ENCODE assay signal across 21 cellular contexts in the genomic region with DNA sequence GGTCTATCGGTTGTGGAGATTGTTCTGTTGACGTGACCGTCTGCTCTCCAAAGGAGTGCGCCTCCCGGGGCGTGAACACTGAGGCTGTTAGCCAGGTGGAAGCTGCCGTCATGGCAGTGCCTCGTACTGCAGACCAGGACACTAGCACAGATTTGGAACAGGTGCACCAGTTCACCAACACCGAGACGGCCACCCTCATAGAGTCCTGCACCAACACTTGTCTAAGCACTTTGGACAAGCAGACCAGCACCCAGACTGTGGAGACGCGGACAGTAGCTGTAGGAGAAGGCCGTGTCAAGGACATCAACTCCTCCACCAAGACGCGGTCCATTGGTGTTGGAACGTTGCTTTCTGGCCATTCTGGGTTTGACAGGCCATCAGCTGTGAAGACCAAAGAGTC.
DNase-seq lines count a peak whose midpoint lies in the region; ATAC-seq and TF ChIP-seq lines count a peak whose summit lies in the region.
"Had no signal": no experiment of that assay in that cellular context is flagged by ENCODE, and none has a peak within 500 bp of the region (broad histone marks: within the 10 kb centered on the region; RNA-seq: fewer than 3 reads in every experiment).

No MANE protein-coding gene starts in this region.

- intact Hi-C loops in left ventricle myocardium inferior (cut with micrococcal nuclease) = no loop called here
- intact Hi-C loops in heart right ventricle (cut with DNase I) = loop anchor here in 2 of 10 donors (5.0 kb wide), 1 partner anchor 35 kb away; no protein-coding TSS in a partner anchor
- intact Hi-C loops in esophagus muscularis mucosa (cut with DNase I) = no loop called here
- intact Hi-C loops in psoas muscle (cut with DNase I) = no loop called here
- intact Hi-C loops in transverse colon (cut with DNase I; ENCODE audit: low total_unique reads) = no loop called here

- peak overlapping the region; percentile 31 for H3K27ac ChIP-seq in left ventricle myocardium inferior (replicated peaks)
- peak overlapping the region in 4 of 10 donors; percentile 19 to 40 (median 38) for H3K27ac ChIP-seq in heart right ventricle
- peak overlapping the region; percentile 80 to 89 (median 86) for H3K27ac ChIP-seq in esophagus muscularis mucosa (replicated peaks in 1 of 4)
- H3K27ac ChIP-seq in psoas muscle = peak overlapping the region; percentile 41
- peak overlapping the region; percentile 63 to 78 (median 74) for H3K27ac ChIP-seq in transverse colon
- H3K27ac ChIP-seq in hepatocyte = no peak overlapping the region
- H3K27ac ChIP-seq: GM23248, spleen had no signal

- ATAC-seq in heart right ventricle (no peak), psoas muscle (no peak)
- ATAC-seq: WTC11 had no signal

- H3K9me2 ChIP-seq in hepatocyte (replicated peaks; ENCODE audit: insufficient read depth) = no peaks in the 10 kb centered on the region

- H3K79me2 ChIP-seq in hepatocyte = peaks cover 79% of the 10 kb centered on the region

- 91% methylated on average over 16 of the region's 16 CpGs for WGBS in heart right ventricle, 2 donors
- 95% methylated on average over 10 of the region's 16 CpGs for WGBS in esophagus muscularis mucosa
- 65 to 82% (median 72%) methylated on average over 16 of the region's 16 CpGs for WGBS in psoas muscle, 3 donors
- WGBS in transverse colon (ENCODE audit: low coverage in 1 of 2), 2 donors = 94% methylated on average over 16 of the region's 16 CpGs; no CpG with 5 or more reads in 1 of the 2 donors
- WGBS in hepatocyte (ENCODE audit: low lambda C conversion rate, missing lambda C conversion rate) = 97% methylated on average over 16 of the region's 16 CpGs

- DNase-seq in left ventricle myocardium inferior (no peak), heart right ventricle (no peak), esophagus muscularis mucosa (ENCODE audit: extremely low spot score) (no peak), psoas muscle (no peak), transverse colon (no peak), ACHN (no peak), foreskin fibroblast (no peak), hepatocyte (ENCODE audit: low spot score) (no peak)
- DNase-seq: activated CD4-positive, alpha-beta T cell treated with anti-CD3 and anti-CD28 coated beads, Interleukin-2, amount 50 U/mL, for 4 hours; AML-193; effector memory CD4-positive, alpha-beta T cell; GM23248; mammary epithelial cell; MG63; NCI-H1417 treated with DMSO at 0.1 percent for 48 hours; NCI-H2081 treated with DMSO at 0.1 percent for 48 hours; NCI-H446 treated with DMSO at 0.1 percent for 48 hours; spleen; stimulated activated CD4-positive, alpha-beta T cell treated with anti-CD3 and anti-CD28 coated beads, Interleukin-4, amount 100 ng/mL, for 1 hour; stimulated activated naive CD4-positive, alpha-beta T cell had no signal

- no peak overlapping the region for H3K4me3 ChIP-seq in left ventricle myocardium inferior
- no peak overlapping the region for H3K4me3 ChIP-seq in heart right ventricle
- peak overlapping the region in 2 of 4 donors; percentile 17 to 50 for H3K4me3 ChIP-seq in esophagus muscularis mucosa
- no peak overlapping the region for H3K4me3 ChIP-seq in psoas muscle
- no peak overlapping the region for H3K4me3 ChIP-seq in transverse colon
- H3K4me3 ChIP-seq in foreskin fibroblast (ENCODE audit: low read depth in 1 of 2, low read length in 2 of 2) = no peak overlapping the region
- H3K4me3 ChIP-seq in hepatocyte = no peak overlapping the region
- H3K4me3 ChIP-seq: GM23248, MG63, spleen had no signal

- H3K36me3 ChIP-seq in left ventricle myocardium inferior = peaks cover 27% of the 10 kb centered on the region
- peaks cover 0 to 45% (median 23%) of the 10 kb centered on the region in 9 donors for H3K36me3 ChIP-seq in heart right ventricle
- H3K36me3 ChIP-seq in esophagus muscularis mucosa = peaks cover 23 to 32% (median 26%) of the 10 kb centered on the region in 4 donors
- H3K36me3 ChIP-seq in psoas muscle (ENCODE audit: insufficient read depth in 1 of 2, low read depth in 1 of 2) = peaks cover 8 to 36% of the 10 kb centered on the region in 2 donors
- H3K36me3 ChIP-seq in transverse colon = peaks cover 0 to 10% (median 4%) of the 10 kb centered on the region in 4 donors
- no peaks in the 10 kb centered on the region for H3K36me3 ChIP-seq in hepatocyte (replicated peaks; ENCODE audit: insufficient read depth, low read depth)

- H3K27me3 ChIP-seq in left ventricle myocardium inferior (ENCODE audit: low read depth) (no peaks in the 10 kb centered on the region), heart right ventricle (no peaks in the 10 kb centered on the region), esophagus muscularis mucosa (no peaks in the 10 kb centered on the region), psoas muscle (ENCODE audit: insufficient read depth in 3 of 3, low read length in 2 of 3) (no peaks in the 10 kb centered on the region), transverse colon (no peaks in the 10 kb centered on the region), hepatocyte (no peaks in the 10 kb centered on the region)
- H3K27me3 ChIP-seq: MG63 had no signal

- no peak for TF ChIP-seq EP300 in esophagus muscularis mucosa (IDR thresholded peaks at IDR 0.05)
- no peak for TF ChIP-seq EP300 in transverse colon (IDR thresholded peaks at IDR 0.05; ENCODE audit: low read depth)

- H3K4me1 ChIP-seq in left ventricle myocardium inferior = peaks cover 93% of the 10 kb centered on the region
- peaks cover 13 to 70% (median 58%) of the 10 kb centered on the region in 9 donors for H3K4me1 ChIP-seq in heart right ventricle
- peaks cover 56 to 92% (median 89%) of the 10 kb centered on the region in 4 donors for H3K4me1 ChIP-seq in esophagus muscularis mucosa
- H3K4me1 ChIP-seq in psoas muscle = peaks cover 67% of the 10 kb centered on the region
- H3K4me1 ChIP-seq in transverse colon = peaks cover 0 to 38% (median 6%) of the 10 kb centered on the region in 4 donors
- peaks cover 25% of the 10 kb centered on the region for H3K4me1 ChIP-seq in hepatocyte (ENCODE audit: insufficient read depth)

- H2AFZ ChIP-seq in hepatocyte = no peak overlapping the region
- H2AFZ ChIP-seq: GM23248 had no signal

- H3K9me3 ChIP-seq in left ventricle myocardium inferior (replicated peaks) (no peaks in the 10 kb centered on the region), heart right ventricle (no peaks in the 10 kb centered on the region), esophagus muscularis mucosa (no peaks in the 10 kb centered on the region), psoas muscle (no peaks in the 10 kb centered on the region), transverse colon (no peaks in the 10 kb centered on the region), hepatocyte (ENCODE audit: low read depth) (no peaks in the 10 kb centered on the region)
- H3K9me3 ChIP-seq: MG63, spleen had no signal

- no peak for TF ChIP-seq CTCF in left ventricle myocardium inferior (IDR thresholded peaks at IDR 0.05; ENCODE audit: borderline replicate concordance)
- no peak for TF ChIP-seq CTCF in heart right ventricle (IDR thresholded peaks at IDR 0.05)
- no peak for TF ChIP-seq CTCF in esophagus muscularis mucosa (IDR thresholded peaks at IDR 0.05)
- TF ChIP-seq CTCF in psoas muscle (IDR thresholded peaks at IDR 0.05) = no peak
- TF ChIP-seq CTCF in transverse colon (IDR thresholded peaks at IDR 0.05) = no peak
- TF ChIP-seq CTCF in foreskin fibroblast (IDR thresholded peaks at IDR 0.05; ENCODE audit: low read depth, low read length) = no peak
- no peak for TF ChIP-seq CTCF in hepatocyte (IDR thresholded peaks at IDR 0.05; ENCODE audit: poor library complexity)

- in situ Hi-C loops in transverse colon (cut with MboI; ENCODE audit: low pct_ligation_motif_present in 1 of 4, low pct_unique_long_range_greater_than_20kb in 1 of 4, low sequenced_read_pairs in 3 of 4) (no loop called here), ACHN (cut with HindIII; ENCODE audit: low pct_ligation_motif_present, low pct_unique_long_range_greater_than_20kb, low sequenced_read_pairs) (no loop called here)

- TF ChIP-seq POLR2A in esophagus muscularis mucosa (IDR thresholded peaks at IDR 0.05; ENCODE audit: low read depth) (no peak), transverse colon (IDR thresholded peaks at IDR 0.05) (no peak)

- no peaks in the 10 kb centered on the region for H4K20me1 ChIP-seq in hepatocyte (ENCODE audit: insufficient read depth, poor library complexity, severe bottlenecking)

- no peak overlapping the region for H3K4me2 ChIP-seq in hepatocyte
